In the genomic region with DNA sequence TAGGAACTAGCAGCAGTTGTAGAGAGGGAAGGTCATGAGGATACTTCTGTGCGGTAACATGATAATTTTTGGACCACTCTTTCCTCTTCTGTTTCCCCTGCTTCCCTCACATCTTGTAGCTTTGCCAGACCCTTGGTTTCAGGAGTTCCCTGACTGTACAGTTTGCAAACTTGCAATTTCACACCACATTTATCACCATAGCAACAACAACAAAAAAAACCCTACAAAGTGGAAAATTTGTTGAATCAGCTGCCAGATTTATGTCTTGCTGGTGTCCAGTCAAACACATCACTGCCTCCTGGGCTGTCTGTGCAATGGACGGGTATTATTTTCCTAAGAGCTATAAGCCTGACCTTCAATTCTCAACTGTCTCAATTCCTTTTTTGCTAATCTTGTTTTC, we compare ENCODE assay signal across 18 cellular contexts.
"Had no signal": no experiment of that assay in that cellular context is flagged by ENCODE, and none has a peak within 500 bp of the region (broad histone marks: within the 10 kb centered on the region; RNA-seq: fewer than 3 reads in every experiment).

No MANE protein-coding gene starts in this region.

- H3K27ac ChIP-seq: body of pancreas, epithelial cell of prostate, foreskin keratinocyte, hepatocyte, lower lobe of right lung, parathyroid adenoma, thoracic aorta, upper lobe of right lung had no signal

- H2AFZ ChIP-seq: hepatocyte, parathyroid adenoma had no signal

- H3K9me3 ChIP-seq: body of pancreas, lower lobe of right lung, thoracic aorta, upper lobe of right lung had no signal

- H3K4me3 Mint-ChIP-seq: activated CD4-positive, alpha-beta T cell treated with anti-CD3 and anti-CD28 coated beads for 36 hours; activated naive CD8-positive, alpha-beta T cell treated with anti-CD3 and anti-CD28 coated beads for 36 hours; effector memory CD8-positive, alpha-beta T cell; natural killer cell treated with Interleukin-12 subunit alpha and Interleukin-12 subunit beta and Interleukin-15 and Interleukin-18, amount 100 ng/mL, for 72 hours; stimulated activated naive B cell treated with anti-CD40 and anti-IgM and Interleukin-4, amounts not matched to agents 10 μg/mL and 1 μg/mL and 100 μg/mL, for 72 hours had no signal

- H3K27me3 ChIP-seq: body of pancreas, foreskin keratinocyte, hepatocyte had no signal

- H3K4me3 ChIP-seq: body of pancreas, hepatocyte, lower lobe of right lung, thoracic aorta, upper lobe of right lung had no signal

- H3K9ac ChIP-seq: parathyroid adenoma had no signal

- ATAC-seq: activated CD4-positive, alpha-beta T cell treated with anti-CD3 and anti-CD28 coated beads for 36 hours; body of pancreas; effector memory CD8-positive, alpha-beta T cell; foreskin keratinocyte; left colon; lower lobe of right lung; natural killer cell treated with Interleukin-12 subunit alpha and Interleukin-12 subunit beta and Interleukin-15 and Interleukin-18, amount 100 ng/mL, for 72 hours; stimulated activated naive B cell treated with anti-CD40 and anti-IgM and Interleukin-4, amounts not matched to agents 10 μg/mL and 1 μg/mL and 100 μg/mL, for 72 hours; upper lobe of right lung had no signal

- H3K36me3 Mint-ChIP-seq: activated naive CD8-positive, alpha-beta T cell treated with anti-CD3 and anti-CD28 coated beads for 36 hours; natural killer cell treated with Interleukin-12 subunit alpha and Interleukin-12 subunit beta and Interleukin-15 and Interleukin-18, amount 100 ng/mL, for 72 hours; stimulated activated naive B cell treated with anti-CD40 and anti-IgM and Interleukin-4, amounts not matched to agents 10 μg/mL and 1 μg/mL and 100 μg/mL, for 72 hours had no signal

- H3K4me1 ChIP-seq: body of pancreas, foreskin keratinocyte, lower lobe of right lung, parathyroid adenoma, upper lobe of right lung had no signal

- H3K4me1 Mint-ChIP-seq: activated CD4-positive, alpha-beta T cell treated with anti-CD3 and anti-CD28 coated beads for 36 hours; activated naive CD8-positive, alpha-beta T cell treated with anti-CD3 and anti-CD28 coated beads for 36 hours; stimulated activated naive B cell treated with anti-CD40 and anti-IgM and Interleukin-4, amounts not matched to agents 10 μg/mL and 1 μg/mL and 100 μg/mL, for 72 hours had no signal

- H3K9me3 Mint-ChIP-seq: activated naive CD8-positive, alpha-beta T cell treated with anti-CD3 and anti-CD28 coated beads for 36 hours; stimulated activated naive B cell treated with anti-CD40 and anti-IgM and Interleukin-4, amounts not matched to agents 10 μg/mL and 1 μg/mL and 100 μg/mL, for 72 hours had no signal

- H3K36me3 ChIP-seq: lower lobe of right lung, thoracic aorta, upper lobe of right lung had no signal

- H3K27me3 Mint-ChIP-seq: activated CD4-positive, alpha-beta T cell treated with anti-CD3 and anti-CD28 coated beads for 36 hours; natural killer cell treated with Interleukin-12 subunit alpha and Interleukin-12 subunit beta and Interleukin-15 and Interleukin-18, amount 100 ng/mL, for 72 hours; stimulated activated naive B cell treated with anti-CD40 and anti-IgM and Interleukin-4, amounts not matched to agents 10 μg/mL and 1 μg/mL and 100 μg/mL, for 72 hours had no signal

- DNase-seq: activated CD4-positive, alpha-beta T cell treated with anti-CD3 and anti-CD28 coated beads for 36 hours; activated CD4-positive, alpha-beta T cell treated with anti-CD3 and anti-CD28 coated beads, Interleukin-2, amount 50 U/mL, for 48 hours; activated naive CD4-positive, alpha-beta T cell; activated naive CD8-positive, alpha-beta T cell treated with anti-CD3 and anti-CD28 coated beads for 36 hours; amniotic stem cell; body of pancreas; effector memory CD8-positive, alpha-beta T cell; foreskin keratinocyte; left colon; lower lobe of right lung; retina; stimulated activated naive B cell treated with anti-CD40 and anti-IgM and Interleukin-4, amounts not matched to agents 10 μg/mL and 1 μg/mL and 100 μg/mL, for 72 hours; upper lobe of right lung had no signal

- H3K27ac Mint-ChIP-seq: activated CD4-positive, alpha-beta T cell treated with anti-CD3 and anti-CD28 coated beads for 36 hours; activated naive CD8-positive, alpha-beta T cell treated with anti-CD3 and anti-CD28 coated beads for 36 hours; effector memory CD8-positive, alpha-beta T cell; natural killer cell treated with Interleukin-12 subunit alpha and Interleukin-12 subunit beta and Interleukin-15 and Interleukin-18, amount 100 ng/mL, for 72 hours; stimulated activated naive B cell treated with anti-CD40 and anti-IgM and Interleukin-4, amounts not matched to agents 10 μg/mL and 1 μg/mL and 100 μg/mL, for 72 hours had no signal

- H3K4me2 ChIP-seq: hepatocyte had no signal
